ENCODE assay signal across 20 cellular contexts in genomic region chr13:73828811-73829210, GRCh38.
"Had no signal": no experiment of that assay in that cellular context is flagged by ENCODE, and none has a peak within 500 bp of the region (broad histone marks: within the 10 kb centered on the region; RNA-seq: fewer than 3 reads in every experiment).

No MANE protein-coding gene starts in this region.

- H3K4me3 ChIP-seq: esophagus squamous epithelium, mucosa of descending colon, psoas muscle, right lobe of liver, suprapubic skin had no signal

- FAIRE-seq: endometrium had no signal

- H3K4me3 Mint-ChIP-seq: activated naive CD4-positive, alpha-beta T cell treated with anti-CD3 and anti-CD28 coated beads for 36 hours; nephron; T-helper 1 cell treated with Interleukin-12 subunit alpha and Interleukin-12 subunit beta and Interleukin-4 antibody, amounts not matched to agents 30 μg/mL and 1 μg/mL, for 36 hours; type B pancreatic cell had no signal

- H3K9ac ChIP-seq: SK-N-SH had no signal

- H3K36me3 ChIP-seq: esophagus squamous epithelium, right lobe of liver, suprapubic skin had no signal

- H3K4me2 ChIP-seq: SK-N-SH had no signal

- H3K9me3 Mint-ChIP-seq: activated naive CD4-positive, alpha-beta T cell treated with anti-CD3 and anti-CD28 coated beads for 36 hours; nephron; T-helper 1 cell treated with Interleukin-12 subunit alpha and Interleukin-12 subunit beta and Interleukin-4 antibody, amounts not matched to agents 30 μg/mL and 1 μg/mL, for 36 hours had no signal

- H3K4me1 ChIP-seq: esophagus squamous epithelium, psoas muscle, right lobe of liver, suprapubic skin had no signal

- H3K27me3 Mint-ChIP-seq: type B pancreatic cell had no signal

- DNase-seq: activated CD4-positive, alpha-beta T cell treated with anti-CD3 and anti-CD28 coated beads, Interleukin-2, amount 50 U/mL, for 48 hours; activated CD4-positive, CD25-positive, alpha-beta regulatory T cell treated with anti-CD3 and anti-CD28 coated beads, Interleukin-2, amount 50 U/mL, for 72 hours; activated CD8-positive, alpha-beta memory T cell treated with anti-CD3 and anti-CD28 coated beads, Interleukin-2, amount 50 U/mL, for 48 hours; activated naive CD4-positive, alpha-beta T cell treated with anti-CD3 and anti-CD28 coated beads for 36 hours; amniotic stem cell; cerebellar nuclear complex; esophagus squamous epithelium; foreskin fibroblast; mammary epithelial cell; mucosa of descending colon; psoas muscle; right lobe of liver; SK-N-SH; stimulated activated naive CD4-positive, alpha-beta T cell had no signal

- H3K27ac Mint-ChIP-seq: activated naive CD4-positive, alpha-beta T cell treated with anti-CD3 and anti-CD28 coated beads for 36 hours; nephron; T-helper 1 cell treated with Interleukin-12 subunit alpha and Interleukin-12 subunit beta and Interleukin-4 antibody, amounts not matched to agents 30 μg/mL and 1 μg/mL, for 36 hours; type B pancreatic cell had no signal

- ATAC-seq: left lobe of liver, mucosa of descending colon, psoas muscle, right lobe of liver had no signal

- H3K9me3 ChIP-seq: esophagus squamous epithelium, mucosa of descending colon, psoas muscle, right lobe of liver, SK-N-SH, suprapubic skin had no signal

- H3K27ac ChIP-seq: esophagus squamous epithelium, psoas muscle, right lobe of liver, suprapubic skin had no signal

- H3K27me3 ChIP-seq: esophagus squamous epithelium, right lobe of liver, suprapubic skin had no signal
